ENCODE assay signal across 8 cellular contexts in the genomic region with DNA sequence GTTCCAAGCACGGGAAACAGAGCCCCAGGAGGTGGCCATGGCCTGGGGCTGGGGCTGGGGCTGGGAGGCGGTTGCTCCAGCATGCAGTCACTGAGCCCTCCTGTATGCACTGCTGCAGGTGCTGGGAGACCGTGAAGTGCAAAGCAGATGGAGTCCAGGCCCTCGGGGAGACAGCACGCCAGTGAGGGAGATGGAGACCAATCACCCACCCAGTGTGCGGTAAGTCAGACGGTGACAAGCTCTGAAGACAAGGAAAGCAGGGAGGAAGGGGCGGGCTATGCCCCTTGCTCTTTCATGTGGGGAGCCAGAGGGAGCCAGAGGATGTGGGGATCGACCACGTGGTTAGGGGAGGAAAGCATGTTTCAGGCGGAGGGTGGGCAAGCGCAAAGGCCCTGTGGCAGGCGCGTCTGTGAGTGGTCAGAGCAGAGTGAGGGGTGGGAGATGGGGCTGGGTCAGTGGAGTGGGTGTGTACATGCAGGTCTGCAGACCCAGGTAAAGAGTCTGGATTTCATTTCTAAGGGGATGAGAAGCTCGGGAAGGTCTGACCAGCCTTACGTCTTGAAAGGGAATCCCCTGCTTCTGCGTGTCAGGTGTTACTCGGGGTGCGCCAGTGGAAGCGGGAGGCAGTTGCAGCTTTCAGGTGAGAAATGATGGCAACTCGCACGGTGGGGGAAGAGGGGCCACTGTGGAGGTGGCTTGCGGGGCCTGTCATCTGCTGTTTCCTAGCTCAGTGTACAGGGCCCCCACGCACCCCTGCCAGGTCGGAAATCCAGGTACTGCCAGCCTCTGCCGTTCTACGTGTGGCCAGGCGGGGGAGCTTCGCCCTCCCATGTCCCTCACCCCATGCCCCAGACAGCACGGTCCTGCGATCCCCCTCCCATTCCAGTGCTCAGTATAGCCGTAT. TPM values are rescaled to one million over a fixed set of nuclear protein-coding genes. Genes with fewer than 3 reads are reported as not detected.
A peak's percentile ranks its signal among the peaks of the same experiment; 100 is the strongest.
DNase-seq lines count a peak whose midpoint lies in the region; ATAC-seq and TF ChIP-seq lines count a peak whose summit lies in the region.

No MANE protein-coding gene starts in this region.

- no peak overlapping the region for H3K27ac ChIP-seq in CD4-positive, CD25-positive, alpha-beta regulatory T cell (ENCODE audit: insufficient read depth, low read length, poor library complexity, severe bottlenecking)
- no peak overlapping the region for H3K27ac ChIP-seq in left ventricle myocardium inferior (replicated peaks)

- H3K4me3 ChIP-seq in CD4-positive, CD25-positive, alpha-beta regulatory T cell (ENCODE audit: low read depth, low read length) = no peak overlapping the region
- no peak overlapping the region for H3K4me3 ChIP-seq in left ventricle myocardium inferior

- no peaks in the 10 kb centered on the region for H3K36me3 ChIP-seq in CD4-positive, CD25-positive, alpha-beta regulatory T cell (ENCODE audit: control insufficient read depth, insufficient read depth, low read length)
- H3K36me3 ChIP-seq in left ventricle myocardium inferior = no peaks in the 10 kb centered on the region

- H3K4me1 ChIP-seq in CD4-positive, CD25-positive, alpha-beta regulatory T cell (ENCODE audit: control insufficient read depth, insufficient read depth, low read length, poor library complexity, severe bottlenecking) = peaks cover 11% of the 10 kb centered on the region
- peaks cover 15% of the 10 kb centered on the region for H3K4me1 ChIP-seq in left ventricle myocardium inferior

- peak overlapping the region in 3 of 4 donors; percentile 5 to 66 (median 61) for H3K4me3 Mint-ChIP-seq in CD4-positive, CD25-positive, alpha-beta regulatory T cell

- peak; percentile 70 for TF ChIP-seq CTCF in left ventricle myocardium inferior (IDR thresholded peaks at IDR 0.05; ENCODE audit: borderline replicate concordance)

- peak overlapping the region; percentile 83 to 98 (median 89) for H3K27ac Mint-ChIP-seq in CD4-positive, CD25-positive, alpha-beta regulatory T cell

- peaks cover 4 to 35% (median 22%) of the 10 kb centered on the region in 4 donors for H3K4me1 Mint-ChIP-seq in CD4-positive, CD25-positive, alpha-beta regulatory T cell

- peak in 1 of 3 donors; percentile 62 for DNase-seq in CD4-positive, CD25-positive, alpha-beta regulatory T cell
- DNase-seq in activated T-helper 9 cell treated with anti-CD3 and anti-CD28 coated beads, Interleukin-2, amount 50 U/mL, for 16 hours (ENCODE audit: low read depth) = peak; percentile 15
- no peak for DNase-seq in left ventricle myocardium inferior
- peak in 5 of 6 experiments; percentile 9 to 54 (median 45) for DNase-seq in stimulated activated naive CD4-positive, alpha-beta T cell (lab: John Stamatoyannopoulos, UW)

- no peaks in the 10 kb centered on the region for H3K9me3 ChIP-seq in CD4-positive, CD25-positive, alpha-beta regulatory T cell (ENCODE audit: control insufficient read depth in 2 of 2, low read length in 2 of 2)
- H3K9me3 ChIP-seq in left ventricle myocardium inferior (replicated peaks) = no peaks in the 10 kb centered on the region

- H3K36me3 Mint-ChIP-seq in CD4-positive, CD25-positive, alpha-beta regulatory T cell = no peaks in the 10 kb centered on the region

- peak; percentile 69 for TF ChIP-seq RAD21 in Ishikawa (IDR thresholded peaks at IDR 0.05; ENCODE audit: low read depth)

- no peak for TF ChIP-seq EP300 in Ishikawa (IDR thresholded peaks at IDR 0.05; ENCODE audit: borderline replicate concordance)

- peak; percentile 50 to 59 for ATAC-seq in CD4-positive, CD25-positive, alpha-beta regulatory T cell (ENCODE audit: low read depth in 2 of 2)
- no peak for ATAC-seq in HG03175 (IDR thresholded peaks at IDR 0.05; ENCODE audit: unreplicated experiment)
- no peak for ATAC-seq in GM19351 (IDR thresholded peaks at IDR 0.05; ENCODE audit: unreplicated experiment)
- ATAC-seq in GM21723 (IDR thresholded peaks at IDR 0.05; ENCODE audit: unreplicated experiment) = no peak

- intact Hi-C loops in left ventricle myocardium inferior (cut with micrococcal nuclease) = no loop called here

- H3K9me3 Mint-ChIP-seq in CD4-positive, CD25-positive, alpha-beta regulatory T cell = peaks cover 0 to 2% (median 0%) of the 10 kb centered on the region in 7 donors

- no peaks in the 10 kb centered on the region for H3K27me3 ChIP-seq in CD4-positive, CD25-positive, alpha-beta regulatory T cell (ENCODE audit: control insufficient read depth, insufficient read depth, low read length)
- H3K27me3 ChIP-seq in left ventricle myocardium inferior (ENCODE audit: low read depth) = no peaks in the 10 kb centered on the region

- H3K27me3 Mint-ChIP-seq in CD4-positive, CD25-positive, alpha-beta regulatory T cell = no peaks in the 10 kb centered on the region

TF ChIP-seq in Ishikawa, 13 proteins besides CTCF, POLR2A, EP300 and RAD21:
- TF ChIP-seq, protein P1, sequence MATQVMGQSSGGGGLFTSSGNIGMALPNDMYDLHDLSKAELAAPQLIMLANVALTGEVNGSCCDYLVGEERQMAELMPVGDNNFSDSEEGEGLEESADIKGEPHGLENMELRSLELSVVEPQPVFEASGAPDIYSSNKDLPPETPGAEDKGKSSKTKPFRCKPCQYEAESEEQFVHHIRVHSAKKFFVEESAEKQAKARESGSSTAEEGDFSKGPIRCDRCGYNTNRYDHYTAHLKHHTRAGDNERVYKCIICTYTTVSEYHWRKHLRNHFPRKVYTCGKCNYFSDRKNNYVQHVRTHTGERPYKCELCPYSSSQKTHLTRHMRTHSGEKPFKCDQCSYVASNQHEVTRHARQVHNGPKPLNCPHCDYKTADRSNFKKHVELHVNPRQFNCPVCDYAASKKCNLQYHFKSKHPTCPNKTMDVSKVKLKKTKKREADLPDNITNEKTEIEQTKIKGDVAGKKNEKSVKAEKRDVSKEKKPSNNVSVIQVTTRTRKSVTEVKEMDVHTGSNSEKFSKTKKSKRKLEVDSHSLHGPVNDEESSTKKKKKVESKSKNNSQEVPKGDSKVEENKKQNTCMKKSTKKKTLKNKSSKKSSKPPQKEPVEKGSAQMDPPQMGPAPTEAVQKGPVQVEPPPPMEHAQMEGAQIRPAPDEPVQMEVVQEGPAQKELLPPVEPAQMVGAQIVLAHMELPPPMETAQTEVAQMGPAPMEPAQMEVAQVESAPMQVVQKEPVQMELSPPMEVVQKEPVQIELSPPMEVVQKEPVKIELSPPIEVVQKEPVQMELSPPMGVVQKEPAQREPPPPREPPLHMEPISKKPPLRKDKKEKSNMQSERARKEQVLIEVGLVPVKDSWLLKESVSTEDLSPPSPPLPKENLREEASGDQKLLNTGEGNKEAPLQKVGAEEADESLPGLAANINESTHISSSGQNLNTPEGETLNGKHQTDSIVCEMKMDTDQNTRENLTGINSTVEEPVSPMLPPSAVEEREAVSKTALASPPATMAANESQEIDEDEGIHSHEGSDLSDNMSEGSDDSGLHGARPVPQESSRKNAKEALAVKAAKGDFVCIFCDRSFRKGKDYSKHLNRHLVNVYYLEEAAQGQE (IDR thresholded peaks at IDR 0.05; ENCODE audit: low read depth) = no peak
- TF ChIP-seq CREB1 (IDR thresholded peaks at IDR 0.05; ENCODE audit: low read depth) (no peak), TEAD4 (IDR thresholded peaks at IDR 0.05) (no peak), NFIC (IDR thresholded peaks at IDR 0.05) (no peak), YY1 (IDR thresholded peaks at IDR 0.05; ENCODE audit: low read depth) (no peak), FOXM1 (IDR thresholded peaks at IDR 0.05; ENCODE audit: borderline replicate concordance, low read depth) (no peak), ZBTB7A (IDR thresholded peaks at IDR 0.05; ENCODE audit: low read depth) (no peak), CEBPB (IDR thresholded peaks at IDR 0.05) (no peak), EGR1 (IDR thresholded peaks at IDR 0.05) (no peak), TAF1 (IDR thresholded peaks at IDR 0.05; ENCODE audit: low read depth) (no peak), TCF12 (IDR thresholded peaks at IDR 0.05; ENCODE audit: low read depth) (no peak)
- TF ChIP-seq, protein P2, sequence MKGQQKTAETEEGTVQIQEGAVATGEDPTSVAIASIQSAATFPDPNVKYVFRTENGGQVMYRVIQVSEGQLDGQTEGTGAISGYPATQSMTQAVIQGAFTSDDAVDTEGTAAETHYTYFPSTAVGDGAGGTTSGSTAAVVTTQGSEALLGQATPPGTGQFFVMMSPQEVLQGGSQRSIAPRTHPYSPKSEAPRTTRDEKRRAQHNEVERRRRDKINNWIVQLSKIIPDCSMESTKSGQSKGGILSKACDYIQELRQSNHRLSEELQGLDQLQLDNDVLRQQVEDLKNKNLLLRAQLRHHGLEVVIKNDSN (IDR thresholded peaks at IDR 0.05) = no peak
- TF ChIP-seq, protein P3, sequence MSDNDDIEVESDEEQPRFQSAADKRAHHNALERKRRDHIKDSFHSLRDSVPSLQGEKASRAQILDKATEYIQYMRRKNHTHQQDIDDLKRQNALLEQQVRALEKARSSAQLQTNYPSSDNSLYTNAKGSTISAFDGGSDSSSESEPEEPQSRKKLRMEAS (IDR thresholded peaks at IDR 0.05) = no peak

RNA-seq across cellular contexts. Expression of a gene that starts 19.4 kb away (rescaled TPM):
- 7.9 TPM for total RNA-seq in CD4-positive, CD25-positive, alpha-beta regulatory T cell
- 10 to 100 TPM in 2 of 4 donors, 1 to 10 TPM in 2; 7.9 to 25.8 (median 16.7) TPM for polyA plus RNA-seq in CD4-positive, CD25-positive, alpha-beta regulatory T cell
- total RNA-seq in left ventricle myocardium inferior = 2.1 TPM

Comparison
In these comparisons a context has a peak if more than half of its experiments do, and no peak if none do; other contexts are left out.
1. ATAC-seq: peak in CD4-positive, CD25-positive, alpha-beta regulatory T cell (2 of 2); none in HG03175 (single experiment), GM19351 (single experiment) and GM21723 (single experiment).